In the genomic region with DNA sequence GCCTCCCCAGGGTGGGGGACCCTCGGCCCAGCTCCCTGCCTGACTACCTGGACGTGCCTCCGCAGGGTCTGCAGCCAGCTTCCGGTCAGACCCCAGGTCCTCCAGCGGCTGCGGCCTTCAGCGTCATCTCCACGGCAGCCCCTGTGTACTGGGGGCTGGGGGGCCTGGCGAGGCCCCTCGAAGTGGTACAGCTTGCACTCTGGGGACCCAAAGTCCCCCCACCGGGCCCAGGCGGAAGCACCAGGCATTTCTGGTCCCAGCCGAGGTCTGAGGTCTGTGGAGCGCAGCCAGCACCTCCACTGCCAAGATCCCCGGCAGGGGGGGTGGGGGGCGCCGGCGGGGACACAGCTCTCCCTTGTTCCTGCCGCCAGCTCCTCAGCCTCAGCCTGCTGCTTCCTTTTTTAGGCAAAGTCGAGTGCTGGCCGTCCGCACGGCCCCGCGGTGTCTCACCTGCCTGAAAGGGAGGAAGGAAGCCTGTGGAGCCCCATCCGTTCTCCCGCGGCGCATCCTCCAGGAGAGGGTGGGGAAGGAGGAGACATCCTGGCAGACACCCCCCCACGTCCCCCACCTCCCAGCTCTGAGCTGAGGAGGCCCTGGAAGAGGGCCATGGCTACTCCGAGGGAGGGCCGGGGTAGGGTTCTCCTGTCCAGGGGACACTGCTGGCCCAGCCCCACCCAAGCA, we compare ENCODE assay signal across 6 cellular contexts. TPM values are rescaled to one million over a fixed set of nuclear protein-coding genes. Genes with fewer than 3 reads are reported as not detected.
DNase-seq lines count a peak whose midpoint lies in the region; ATAC-seq and TF ChIP-seq lines count a peak whose summit lies in the region.

No MANE protein-coding gene starts in this region.

- no peaks in the 10 kb centered on the region for H3K9me3 ChIP-seq in ascending aorta

- H3K4me1 ChIP-seq in ascending aorta = peaks cover 15 to 34% of the 10 kb centered on the region in 2 donors

- peak overlapping the region; percentile 81 to 82 for H3K27ac ChIP-seq in ascending aorta

- peaks cover 20% of the 10 kb centered on the region for H3K4me1 Mint-ChIP-seq in stimulated activated memory B cell treated with anti-CD40 and anti-IgM and Interleukin-4, amounts not matched to agents 10 μg/mL and 1 μg/mL and 100 μg/mL, for 72 hours

- no peaks in the 10 kb centered on the region for H3K36me3 ChIP-seq in ascending aorta

- no peak overlapping the region for H3K27ac Mint-ChIP-seq in stimulated activated memory B cell treated with anti-CD40 and anti-IgM and Interleukin-4, amounts not matched to agents 10 μg/mL and 1 μg/mL and 100 μg/mL, for 72 hours

- H3K36me3 Mint-ChIP-seq in stimulated activated memory B cell treated with anti-CD40 and anti-IgM and Interleukin-4, amounts not matched to agents 10 μg/mL and 1 μg/mL and 100 μg/mL, for 72 hours = no peaks in the 10 kb centered on the region

- no peak for TF ChIP-seq CTCF in ascending aorta (IDR thresholded peaks at IDR 0.05)

- DNase-seq in DMS153 (lab: John Stamatoyannopoulos, UW) = peak; percentile 64
- no peak for DNase-seq in ascending aorta (ENCODE audit: low spot score in 2 of 2)
- DNase-seq in mucosa of gallbladder (ENCODE audit: low spot score) = peak; percentile 41
- no peak for DNase-seq in NCI-H2227 treated with DMSO at 0.1 percent for 48 hours (lab: John Stamatoyannopoulos, UW)

- peaks cover 85% of the 10 kb centered on the region for H3K27me3 Mint-ChIP-seq in stimulated activated memory B cell treated with anti-CD40 and anti-IgM and Interleukin-4, amounts not matched to agents 10 μg/mL and 1 μg/mL and 100 μg/mL, for 72 hours

- no peak overlapping the region for H3K4me3 Mint-ChIP-seq in stimulated activated memory B cell treated with anti-CD40 and anti-IgM and Interleukin-4, amounts not matched to agents 10 μg/mL and 1 μg/mL and 100 μg/mL, for 72 hours

- H3K9me3 Mint-ChIP-seq in stimulated activated memory B cell treated with anti-CD40 and anti-IgM and Interleukin-4, amounts not matched to agents 10 μg/mL and 1 μg/mL and 100 μg/mL, for 72 hours = no peaks in the 10 kb centered on the region

- ATAC-seq in stimulated activated memory B cell treated with anti-CD40 and anti-IgM and Interleukin-4, amounts not matched to agents 10 μg/mL and 1 μg/mL and 100 μg/mL, for 72 hours = no peak
- no peak for ATAC-seq in HG03521 (IDR thresholded peaks at IDR 0.05; ENCODE audit: unreplicated experiment)

- intact Hi-C loops in ascending aorta (cut with DNase I) = no loop called here

- H3K4me3 ChIP-seq in ascending aorta = peak overlapping the region in 1 of 2 donors; percentile 34

- H3K27me3 ChIP-seq in ascending aorta = peaks cover 3% of the 10 kb centered on the region

RNA-seq across cellular contexts. Expression of a gene that starts 1.2 kb away (rescaled TPM):
- total RNA-seq in ascending aorta (79.0 TPM), mucosa of gallbladder (122 TPM)

RNA-seq across cellular contexts. Expression of a gene that starts 13.2 kb away (rescaled TPM):
- total RNA-seq in ascending aorta = 12.5 TPM
- total RNA-seq in mucosa of gallbladder = 10.1 TPM

RNA-seq across cellular contexts. Expression of a gene that starts 15.2 kb away (rescaled TPM):
- total RNA-seq in ascending aorta = not detected
- 7.0 TPM for total RNA-seq in mucosa of gallbladder

RNA-seq across cellular contexts. Expression of a gene that starts 27.2 kb away (rescaled TPM):
- total RNA-seq in ascending aorta = 63.4 TPM
- total RNA-seq in mucosa of gallbladder = 99.2 TPM

RNA-seq across cellular contexts. Expression of a gene that starts 35.1 kb away (rescaled TPM):
- total RNA-seq in ascending aorta (150 TPM), mucosa of gallbladder (194 TPM)

Comparison
In these comparisons a context has a peak if more than half of its experiments do, and no peak if none do; other contexts are left out.
1. DNase-seq: peak in DMS153 (single experiment) and mucosa of gallbladder (single experiment); none in ascending aorta (0 of 2) and NCI-H2227 treated with DMSO at 0.1 percent for 48 hours (single experiment).